In the genomic region with DNA sequence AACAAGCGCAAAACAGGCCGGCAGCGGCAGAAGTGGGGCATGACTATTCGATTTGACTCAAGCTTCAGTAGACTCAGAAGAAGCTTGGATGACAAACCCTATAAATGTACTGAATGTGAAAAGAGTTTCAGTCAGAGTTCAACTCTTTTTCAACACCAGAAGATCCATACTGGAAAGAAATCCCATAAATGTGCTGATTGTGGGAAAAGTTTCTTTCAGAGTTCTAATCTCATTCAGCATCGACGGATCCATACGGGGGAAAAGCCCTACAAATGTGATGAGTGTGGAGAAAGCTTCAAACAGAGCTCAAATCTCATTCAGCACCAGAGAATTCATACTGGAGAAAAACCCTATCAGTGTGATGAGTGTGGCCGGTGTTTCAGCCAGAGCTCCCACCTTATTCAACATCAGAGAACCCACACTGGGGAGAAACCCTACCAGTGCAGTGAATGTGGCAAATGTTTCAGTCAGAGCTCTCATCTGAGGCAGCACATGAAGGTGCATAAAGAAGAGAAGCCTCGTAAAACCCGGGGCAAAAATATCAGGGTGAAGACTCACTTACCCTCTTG, we compare ENCODE assay signal across 16 cellular contexts.
"Had no signal": no experiment of that assay in that cellular context is flagged by ENCODE, and none has a peak within 500 bp of the region (broad histone marks: within the 10 kb centered on the region; RNA-seq: fewer than 3 reads in every experiment).

No MANE protein-coding gene starts in this region.

- ATAC-seq: activated naive CD8-positive, alpha-beta T cell treated with anti-CD3 and anti-CD28 coated beads, Interleukin-2, amount 50 U/mL, for 24 hours; gastroesophageal sphincter; left lung had no signal

- H3K27ac Mint-ChIP-seq: activated naive CD8-positive, alpha-beta T cell treated with anti-CD3 and anti-CD28 coated beads, Interleukin-2, amount 50 U/mL, for 24 hours had no signal

- H3K4me3 ChIP-seq: cardiac muscle cell, gastroesophageal sphincter, left lung, thyroid gland had no signal

- DNase-seq: activated CD4-positive, alpha-beta T cell treated with anti-CD3 and anti-CD28 coated beads for 4 hours; activated CD8-positive, alpha-beta memory T cell treated with anti-CD3 and anti-CD28 coated beads for 24 hours; activated naive CD8-positive, alpha-beta T cell treated with anti-CD3 and anti-CD28 coated beads, Interleukin-2, amount 50 U/mL, for 24 hours; effector CD8-positive, alpha-beta T cell; left lung; mesenchymal stem cell; stimulated activated CD4-positive, alpha-beta T cell treated with anti-CD3 and anti-CD28 coated beads, Interleukin-15, amount 100 ng/mL, for 24 hours; stimulated activated CD4-positive, alpha-beta T cell treated with anti-CD3 and anti-CD28 coated beads, Interleukin-4, amount 100 ng/mL, for 24 hours; T-helper 9 cell; thyroid gland had no signal

- H2AFZ ChIP-seq: parathyroid adenoma had no signal

- H3K4me3 Mint-ChIP-seq: activated naive CD8-positive, alpha-beta T cell treated with anti-CD3 and anti-CD28 coated beads, Interleukin-2, amount 50 U/mL, for 24 hours had no signal

- H3K27ac ChIP-seq: cardiac muscle cell, epithelial cell of prostate, gastroesophageal sphincter, left lung, parathyroid adenoma, thyroid gland had no signal

- H3K27me3 Mint-ChIP-seq: activated naive CD8-positive, alpha-beta T cell treated with anti-CD3 and anti-CD28 coated beads, Interleukin-2, amount 50 U/mL, for 24 hours had no signal

- H3K9ac ChIP-seq: parathyroid adenoma had no signal

- H3K27me3 ChIP-seq: cardiac muscle cell, gastroesophageal sphincter, left lung, thyroid gland had no signal

- H3K9me3 ChIP-seq: gastroesophageal sphincter, left lung, thyroid gland had no signal

- H3K36me3 ChIP-seq: cardiac muscle cell had no signal

- H3K79me2 ChIP-seq: parathyroid adenoma had no signal

- FAIRE-seq: keratinocyte, urothelium cell line had no signal
